4 cellular contexts compared by ENCODE assay signal in genomic region chr16:56811602-56812001, GRCh38. TPM values are rescaled to one million over a fixed set of nuclear protein-coding genes. Genes with fewer than 3 reads are reported as not detected.
"Had no signal": no experiment of that assay in that cellular context is flagged by ENCODE, and none has a peak within 500 bp of the region (broad histone marks: within the 10 kb centered on the region; RNA-seq: fewer than 3 reads in every experiment).

No MANE protein-coding gene starts in this region.

RNA-seq across cellular contexts. Expression of gene SLC12A3, which starts 53.4 kb away (rescaled TPM):
- total RNA-seq: GM23338, H1, H9, HT-29 had no signal
- polyA plus RNA-seq: GM23338, H1 had no signal
